Comparison of ENCODE assay signal across 8 cellular contexts in genomic region chr9:94139672-94140417, GRCh38. TPM values are rescaled to one million over a fixed set of nuclear protein-coding genes. Genes with fewer than 3 reads are reported as not detected.
DNase-seq lines count a peak whose midpoint lies in the region; ATAC-seq, FAIRE-seq and TF ChIP-seq lines count a peak whose summit lies in the region.

No MANE protein-coding gene starts in this region.

- intact Hi-C loops in HepG2 (cut with micrococcal nuclease; ENCODE audit: unreplicated experiment): no loop called here
- intact Hi-C loops in dorsolateral prefrontal cortex (cut with DNase I): no loop called here

- H3K27me3 ChIP-seq in liver (ENCODE audit: control insufficient read depth in 4 of 4, insufficient read depth in 4 of 4, low read length in 3 of 4) (no peaks in the 10 kb centered on the region), HepG2 (ENCODE audit: control insufficient read depth in 1 of 2, insufficient read depth in 2 of 2, low read length in 2 of 2) (no peaks in the 10 kb centered on the region; a peak in 1 of 5 replicates), dorsolateral prefrontal cortex (no peaks in the 10 kb centered on the region)

- FAIRE-seq in HepG2 (lab: Jason Lieb, UNC): no peak

- TF ChIP-seq RAD21 in liver (IDR thresholded peaks at IDR 0.05) (no peak), HepG2 (CRISPR knock-in tag; IDR thresholded peaks at IDR 0.05) (no peak)

- H3K9me3 ChIP-seq in liver (ENCODE audit: control insufficient read depth in 4 of 4, low read length in 3 of 4) (no peaks in the 10 kb centered on the region), HepG2 (ENCODE audit: low read length) (no peaks in the 10 kb centered on the region)

- H3K4me3 ChIP-seq in liver (ENCODE audit: low read depth in 1 of 3, low read length in 3 of 3): no peak overlapping the region
- H3K4me3 ChIP-seq in HepG2 (replicated peaks in 1 of 3; ENCODE audit: insufficient read depth in 1 of 3, low read depth in 2 of 3, low read length in 3 of 3): no peak overlapping the region
- H3K4me3 ChIP-seq in dorsolateral prefrontal cortex: peak overlapping the region in 6 of 59 donors; percentile 3 to 23 (median 13)

- no peaks in the 10 kb centered on the region for H4K20me1 ChIP-seq in HepG2 (ENCODE audit: insufficient read depth, low read length)

- CTCF ChIA-PET in HepG2 (lab: Yijun Ruan, JAX; ENCODE audit: low intra/inter-chr PET ratio, low total read pairs): no interaction called here

- BruUV-seq in HepG2 (replicated peaks; lab: Mats Ljungman, UMichigan): no TSS peak

- H3K4me2 ChIP-seq in HepG2 (ENCODE audit: low read depth, low read length): no peak overlapping the region

- H3K9ac ChIP-seq in liver (ENCODE audit: low read depth in 1 of 2, low read length in 2 of 2): no peak overlapping the region
- H3K9ac ChIP-seq in HepG2 (ENCODE audit: insufficient read depth, low read depth, low read length): no peak overlapping the region

- H3K4me1 ChIP-seq in liver (ENCODE audit: control insufficient read depth in 4 of 4, insufficient read depth in 4 of 4, low read length in 3 of 4) (no peaks in the 10 kb centered on the region), HepG2 (ENCODE audit: insufficient read depth, low read length) (peaks cover 15% of the 10 kb centered on the region; the same call in 1 of the 2 replicates)

- H3K36me3 ChIP-seq in liver (ENCODE audit: control insufficient read depth in 4 of 4, insufficient read depth in 3 of 4, low read depth in 1 of 4, low read length in 3 of 4) (no peaks in the 10 kb centered on the region), HepG2 (replicated peaks in 1 of 2; ENCODE audit: control insufficient read depth in 1 of 2, insufficient read depth in 2 of 2, low read length in 2 of 2) (no peaks in the 10 kb centered on the region)

- H3K27ac ChIP-seq in liver (ENCODE audit: low read depth in 1 of 2, low read length in 2 of 2): peak overlapping the region; percentile 48 to 49
- no peak overlapping the region for H3K27ac ChIP-seq in HepG2 (ENCODE audit: extremely low read length, insufficient read depth, low read length)
- peak overlapping the region in 48 of 59 donors; percentile 16 to 84 (median 63) for H3K27ac ChIP-seq in dorsolateral prefrontal cortex

- POLR2A ChIA-PET in HepG2 (lab: Yijun Ruan, JAX): no interaction called here

- TF ChIP-seq CTCF in liver (IDR thresholded peaks at IDR 0.05; ENCODE audit: low read depth, low read length, missing input control) (no peak), HepG2 (CRISPR knock-in tag; IDR thresholded peaks at IDR 0.05) (no peak), dorsolateral prefrontal cortex (IDR thresholded peaks at IDR 0.05 in 54 of 56, conservative IDR thresholded peaks at IDR 0.05 in 2 of 56; ENCODE audit: low read depth in 1 of 56, partially characterized antibody in 56 of 56) (no peak)

- in situ Hi-C loops in HepG2 (cut with HindIII; ENCODE audit: extremely low pct_ligation_motif_present, low pct_unique_long_range_greater_than_20kb): no loop called here

- TF ChIP-seq POLR2A in HepG2 (IDR thresholded peaks at IDR 0.05; ENCODE audit: insufficient read depth in 1 of 2, low read depth in 2 of 2, low read length in 2 of 2): no peak

- ATAC-seq in HepG2 (no peak), HG03097 (IDR thresholded peaks at IDR 0.05; ENCODE audit: low FRiP score, unreplicated experiment) (no peak), HG03139 (IDR thresholded peaks at IDR 0.05; ENCODE audit: unreplicated experiment) (no peak), HG03175 (IDR thresholded peaks at IDR 0.05; ENCODE audit: unreplicated experiment) (no peak)

- 74% methylated on average over 13 of the region's 13 CpGs for WGBS in liver
- 53% methylated on average over 13 of the region's 13 CpGs for WGBS in HepG2 (ENCODE audit: low lambda C conversion rate)

- no peaks in the 10 kb centered on the region for H3K79me2 ChIP-seq in HepG2 (ENCODE audit: insufficient read depth, low read length)

- no peak overlapping the region for H2AFZ ChIP-seq in HepG2 (ENCODE audit: low read length)

- DNase-seq in HepG2 (ENCODE audit: low spot score) (no peak), dorsolateral prefrontal cortex (peak in 3 of 10 donors; percentile 12 to 40 (median 22)), mucosa of gallbladder (ENCODE audit: low spot score) (peak; percentile 84), T-helper 2 cell (no peak)

- TF ChIP-seq EP300 in HepG2 (IDR thresholded peaks at IDR 0.05; ENCODE audit: low read depth in 2 of 2, low read length in 2 of 2): no peak
- no peak for TF ChIP-seq EP300 in HepG2 (CRISPR knock-in tag; IDR thresholded peaks at IDR 0.05; ENCODE audit: borderline replicate concordance)

TF ChIP-seq in liver, 16 proteins besides CTCF, POLR2A, EP300 and RAD21:
- TF ChIP-seq ATF3 (IDR thresholded peaks at IDR 0.05) (no peak), NR2F2 (IDR thresholded peaks at IDR 0.05) (peak; percentile 90), JUND (IDR thresholded peaks at IDR 0.05) (peak in 1 of 2 donors; percentile 31)

TF ChIP-seq in HepG2, 621 proteins besides CTCF, POLR2A, EP300 and RAD21 (continues in another document):
- TF ChIP-seq ARNTL (CRISPR knock-in tag; IDR thresholded peaks at IDR 0.05) (no peak), ETV5 (CRISPR knock-in tag; IDR thresholded peaks at IDR 0.05; ENCODE audit: borderline replicate concordance) (no peak), ZNF512 (CRISPR knock-in tag; IDR thresholded peaks at IDR 0.05) (no peak), SP1 (IDR thresholded peaks at IDR 0.05) (no peak), SP1 (CRISPR knock-in tag; IDR thresholded peaks at IDR 0.05) (no peak), DBP (CRISPR knock-in tag; IDR thresholded peaks at IDR 0.05; ENCODE audit: not compliant biosample characterization) (no peak), CENPT (CRISPR knock-in tag; IDR thresholded peaks at IDR 0.05; ENCODE audit: low read depth) (no peak), ARHGAP35 (CRISPR knock-in tag; IDR thresholded peaks at IDR 0.05; ENCODE audit: borderline replicate concordance) (no peak)

RNA-seq across cellular contexts. Expression of gene PTPDC1, which starts 55.6 kb away (rescaled TPM):
- total RNA-seq in liver (1 to 10 TPM; 1.5 to 5.1 TPM), HepG2 (2016; rRNA removed; fragmentation: Illumina TruSeq; extraction: Trizol) (5.2 and 6.1 TPM in 2 replicates), dorsolateral prefrontal cortex (10 to 100 TPM; 15.0 to 85.4 (median 26.8) TPM), mucosa of gallbladder (4.6 TPM)
- polyA plus RNA-seq in liver (under 1 TPM; 0.45 to 0.64 TPM), HepG2 (2011; rRNA removed) (6.9 and 8.6 TPM in 2 replicates)
- 2.1 and 2.6 TPM in 2 replicates for total RNA-seq in HepG2 (2016; cell fraction: cytosol; rRNA removed; fragmentation: Illumina TruSeq; extraction: Trizol; ENCODE audit: low read depth)
- 4.5 and 6.2 TPM in 2 replicates for total RNA-seq in HepG2 (2016; cell fraction: insoluble cytoplasmic fraction; rRNA removed; fragmentation: Illumina TruSeq; extraction: Trizol)
- total RNA-seq in HepG2 (2016; cell fraction: membrane; rRNA removed; fragmentation: Illumina TruSeq; extraction: Trizol): 4.3 and 4.6 TPM in 2 replicates
- total RNA-seq in HepG2 (2016; cell fraction: nucleus; rRNA removed; fragmentation: Illumina TruSeq; extraction: Trizol): 14.0 and 15.5 TPM in 2 replicates
- 2.7 and 3.2 TPM in 2 replicates for polyA plus RNA-seq in HepG2 (2011; cell fraction: cytosol; rRNA removed)
- polyA plus RNA-seq in HepG2 (2011; cell fraction: nucleus; rRNA removed): 18.2 and 19.4 TPM in 2 replicates
- 3.9 and 4.0 TPM in 2 replicates for polyA plus RNA-seq in HepG2 (2012)
- 0.62 and 0.63 TPM in 2 replicates for polyA plus RNA-seq in HepG2 (2016; cell fraction: cytosol; fragmentation: Illumina TruSeq; extraction: Trizol; ENCODE audit: low read depth)
- polyA plus RNA-seq in HepG2 (2016; cell fraction: insoluble cytoplasmic fraction; fragmentation: Illumina TruSeq; extraction: Trizol; ENCODE audit: low read depth): 3.2 and 3.6 TPM in 2 replicates
- 1.7 and 2.0 TPM in 2 replicates for polyA plus RNA-seq in HepG2 (2016; cell fraction: membrane; fragmentation: Illumina TruSeq; extraction: Trizol; ENCODE audit: low read depth)
- polyA plus RNA-seq in HepG2 (2016; cell fraction: nucleus; fragmentation: Illumina TruSeq; extraction: Trizol; ENCODE audit: insufficient read depth, low read depth): 16.3 and 16.6 TPM in 2 replicates
- 8.4 and 10.0 TPM in 2 replicates for polyA minus RNA-seq in HepG2 (2011; rRNA and poly(A)+ RNA removed; ENCODE audit: low replicate concordance)
- 3.9 and 4.9 TPM in 2 replicates for polyA minus RNA-seq in HepG2 (2011; cell fraction: cytosol; rRNA and poly(A)+ RNA removed)
- 28.6 and 30.5 TPM in 2 replicates for polyA minus RNA-seq in HepG2 (2011; cell fraction: nucleus; rRNA and poly(A)+ RNA removed)
